ENCODE assay signal across 1 cellular context in genomic region chr12:52980773-52981423, GRCh38.
TF ChIP-seq lines count a peak whose summit lies in the region.

No MANE protein-coding gene starts in this region.

TF ChIP-seq in A549, 52 proteins besides CTCF, POLR2A, EP300 and RAD21 (continued from another document):
- no peak for TF ChIP-seq NPAS2 (CRISPR knock-in tag; IDR thresholded peaks at IDR 0.05; ENCODE audit: borderline replicate concordance)
